ENCODE assay signal across 28 cellular contexts in the genomic region with DNA sequence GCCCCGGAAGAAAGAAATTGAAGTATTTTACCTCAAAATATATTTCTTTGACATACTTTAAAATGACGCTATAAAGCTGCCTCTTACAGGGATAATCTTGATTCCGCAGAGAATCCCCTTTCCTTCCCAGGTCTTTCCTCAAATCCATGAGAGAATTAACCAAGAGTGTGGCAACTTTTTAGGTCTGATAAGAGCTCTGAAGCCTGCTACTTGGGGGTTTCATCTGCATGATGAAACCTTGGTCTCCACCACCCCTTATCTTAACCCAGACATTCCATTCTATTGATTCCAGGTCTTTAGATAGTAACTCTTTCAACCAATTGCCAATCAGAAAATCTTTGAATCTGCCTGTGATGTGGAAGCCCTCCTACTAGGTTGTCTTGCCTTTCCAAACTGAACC.
"Had no signal": no experiment of that assay in that cellular context is flagged by ENCODE, and none has a peak within 500 bp of the region (broad histone marks: within the 10 kb centered on the region; RNA-seq: fewer than 3 reads in every experiment).

No MANE protein-coding gene starts in this region.

- H3K36me3 ChIP-seq: brain microvascular endothelial cell had no signal

- H3K27me3 Mint-ChIP-seq: activated naive CD4-positive, alpha-beta T cell treated with anti-CD3 and anti-CD28 coated beads, Interleukin-2, amount 10 ng/mL, durations not matched to agents 7 days and 5 days had no signal

- DNase-seq: activated CD4-positive, alpha-beta memory T cell treated with anti-CD3 and anti-CD28 coated beads for 36 hours; activated CD4-positive, alpha-beta T cell treated with anti-CD3 and anti-CD28 coated beads for 36 hours; activated CD4-positive, alpha-beta T cell treated with anti-CD3 and anti-CD28 coated beads, Interleukin-2, amount 10 ng/mL, durations not matched to agents 24 days and 14 days; activated CD4-positive, CD25-positive, alpha-beta regulatory T cell; activated CD4-positive, CD25-positive, alpha-beta regulatory T cell treated with anti-CD3 and anti-CD28 coated beads, Interleukin-2, amount 50 U/mL, for 72 hours; activated CD8-positive, alpha-beta memory T cell treated with anti-CD3 and anti-CD28 coated beads, Interleukin-2, amount 10 ng/mL, durations not matched to agents 7 days and 5 days; activated CD8-positive, alpha-beta memory T cell treated with anti-CD3 and anti-CD28 coated beads, Interleukin-2, amount 50 U/mL, for 4 hours; activated CD8-positive, alpha-beta T cell treated with anti-CD3 and anti-CD28 coated beads, Interleukin-2, amount 10 ng/mL, durations not matched to agents 7 days and 5 days; activated effector memory CD4-positive, alpha-beta T cell treated with anti-CD3 and anti-CD28 coated beads, Interleukin-2, amount 50 U/mL, for 16 hours; activated naive CD4-positive, alpha-beta T cell treated with anti-CD3 and anti-CD28 coated beads, Interleukin-2, amount 10 ng/mL, durations not matched to agents 7 days and 5 days; activated naive CD8-positive, alpha-beta T cell treated with anti-CD3 and anti-CD28 coated beads, Interleukin-2, amount 10 ng/mL, durations not matched to agents 7 days and 5 days; activated T-cell treated with anti-CD3 and anti-CD28 coated beads, Interleukin-2, amount 50 U/mL, for 1 hour; activated T-cell treated with anti-CD3 and anti-CD28 coated beads, Interleukin-2, amount 50 U/mL, for 48 hours; amniotic stem cell; anterior cingulate cortex; brain microvascular endothelial cell; dorsolateral prefrontal cortex; effector memory CD4-positive, alpha-beta T cell; endodermal cell; foreskin fibroblast; head of caudate nucleus; T-helper 2 cell had no signal

- H3K4me3 Mint-ChIP-seq: activated CD4-positive, alpha-beta memory T cell treated with anti-CD3 and anti-CD28 coated beads for 36 hours; activated CD4-positive, alpha-beta T cell treated with anti-CD3 and anti-CD28 coated beads for 36 hours; activated CD4-positive, alpha-beta T cell treated with anti-CD3 and anti-CD28 coated beads, Interleukin-2, amount 10 ng/mL, durations not matched to agents 24 days and 14 days; activated CD8-positive, alpha-beta memory T cell treated with anti-CD3 and anti-CD28 coated beads, Interleukin-2, amount 10 ng/mL, durations not matched to agents 7 days and 5 days; activated CD8-positive, alpha-beta T cell treated with anti-CD3 and anti-CD28 coated beads, Interleukin-2, amount 10 ng/mL, durations not matched to agents 7 days and 5 days; activated naive CD4-positive, alpha-beta T cell treated with anti-CD3 and anti-CD28 coated beads, Interleukin-2, amount 10 ng/mL, durations not matched to agents 7 days and 5 days; activated naive CD8-positive, alpha-beta T cell treated with anti-CD3 and anti-CD28 coated beads, Interleukin-2, amount 10 ng/mL, durations not matched to agents 7 days and 5 days; activated T-helper 1 cell treated with anti-CD3 and anti-CD28 coated beads, Interleukin-12 subunit alpha, Interleukin-12 subunit beta, Interleukin-2, Interleukin-4 antibody, amounts not matched to agents 30 ng/mL and 10 ng/mL and 1 ng/mL, durations not matched to agents 14 hours and 24 hours and 36 hours; central memory CD8-positive, alpha-beta T cell; dendritic cell treated with granulocyte-macrophage colony-stimulating factor and Interleukin-4, amounts not matched to agents 40 ng/mL and 50 ng/mL, for 4 days; endodermal cell had no signal

- H3K36me3 Mint-ChIP-seq: activated CD4-positive, alpha-beta memory T cell treated with anti-CD3 and anti-CD28 coated beads for 36 hours; activated CD8-positive, alpha-beta memory T cell treated with anti-CD3 and anti-CD28 coated beads, Interleukin-2, amount 10 ng/mL, durations not matched to agents 7 days and 5 days; activated naive CD4-positive, alpha-beta T cell treated with anti-CD3 and anti-CD28 coated beads, Interleukin-2, amount 10 ng/mL, durations not matched to agents 7 days and 5 days; activated naive CD4-positive, alpha-beta T cell treated with anti-CD3 and anti-CD28 coated beads, Interleukin-2, amount 50 U/mL, for 72 hours had no signal

- H3K27me3 ChIP-seq: brain microvascular endothelial cell had no signal

- H3K4me1 Mint-ChIP-seq: activated CD4-positive, alpha-beta T cell treated with anti-CD3 and anti-CD28 coated beads for 36 hours; activated CD4-positive, alpha-beta T cell treated with anti-CD3 and anti-CD28 coated beads, Interleukin-2, amount 10 ng/mL, durations not matched to agents 24 days and 14 days; activated CD8-positive, alpha-beta memory T cell treated with anti-CD3 and anti-CD28 coated beads, Interleukin-2, amount 10 ng/mL, durations not matched to agents 7 days and 5 days; activated naive CD4-positive, alpha-beta T cell treated with anti-CD3 and anti-CD28 coated beads, Interleukin-2, amount 10 ng/mL, durations not matched to agents 7 days and 5 days; central memory CD8-positive, alpha-beta T cell had no signal

- H3K27ac ChIP-seq: brain microvascular endothelial cell, coronary artery, dorsolateral prefrontal cortex had no signal

- H3K9me3 Mint-ChIP-seq: activated CD4-positive, alpha-beta memory T cell treated with anti-CD3 and anti-CD28 coated beads for 36 hours; activated CD4-positive, alpha-beta T cell treated with anti-CD3 and anti-CD28 coated beads, Interleukin-2, amount 10 ng/mL, durations not matched to agents 24 days and 14 days; activated naive CD4-positive, alpha-beta T cell treated with anti-CD3 and anti-CD28 coated beads, Interleukin-2, amount 10 ng/mL, durations not matched to agents 7 days and 5 days; activated naive CD4-positive, alpha-beta T cell treated with anti-CD3 and anti-CD28 coated beads, Interleukin-2, amount 50 U/mL, for 72 hours; activated T-helper 1 cell treated with anti-CD3 and anti-CD28 coated beads, Interleukin-12 subunit alpha, Interleukin-12 subunit beta, Interleukin-2, Interleukin-4 antibody, amounts not matched to agents 30 ng/mL and 10 ng/mL and 1 ng/mL, durations not matched to agents 14 hours and 24 hours and 36 hours; activated T-helper 2 cell treated with anti-CD3 and anti-CD28 coated beads, Interferon-gamma antibody, Interleukin-2, Interleukin-4, amounts not matched to agents 10 μg/mL and 5 μg/mL and 100 μg/mL, durations not matched to agents 14 hours and 24 hours and 36 hours; central memory CD8-positive, alpha-beta T cell; dendritic cell treated with granulocyte-macrophage colony-stimulating factor and Interleukin-4, amounts not matched to agents 40 ng/mL and 50 ng/mL, for 4 days had no signal

- H3K4me3 ChIP-seq: coronary artery, dorsolateral prefrontal cortex had no signal

- H3K27ac Mint-ChIP-seq: activated CD4-positive, alpha-beta memory T cell treated with anti-CD3 and anti-CD28 coated beads for 36 hours; activated CD4-positive, alpha-beta T cell treated with anti-CD3 and anti-CD28 coated beads for 36 hours; activated CD4-positive, alpha-beta T cell treated with anti-CD3 and anti-CD28 coated beads, Interleukin-2, amount 10 ng/mL, durations not matched to agents 24 days and 14 days; activated CD8-positive, alpha-beta memory T cell treated with anti-CD3 and anti-CD28 coated beads, Interleukin-2, amount 10 ng/mL, durations not matched to agents 7 days and 5 days; activated CD8-positive, alpha-beta T cell treated with anti-CD3 and anti-CD28 coated beads, Interleukin-2, amount 10 ng/mL, durations not matched to agents 7 days and 5 days; activated naive CD4-positive, alpha-beta T cell treated with anti-CD3 and anti-CD28 coated beads, Interleukin-2, amount 10 ng/mL, durations not matched to agents 7 days and 5 days; activated naive CD4-positive, alpha-beta T cell treated with anti-CD3 and anti-CD28 coated beads, Interleukin-2, amount 50 U/mL, for 72 hours; activated naive CD8-positive, alpha-beta T cell treated with anti-CD3 and anti-CD28 coated beads, Interleukin-2, amount 10 ng/mL, durations not matched to agents 7 days and 5 days; activated T-helper 1 cell treated with anti-CD3 and anti-CD28 coated beads, Interleukin-12 subunit alpha, Interleukin-12 subunit beta, Interleukin-2, Interleukin-4 antibody, amounts not matched to agents 30 ng/mL and 10 ng/mL and 1 ng/mL, durations not matched to agents 14 hours and 24 hours and 36 hours; activated T-helper 2 cell treated with anti-CD3 and anti-CD28 coated beads, Interferon-gamma antibody, Interleukin-2, Interleukin-4, amounts not matched to agents 10 μg/mL and 5 μg/mL and 100 μg/mL, durations not matched to agents 14 hours and 24 hours and 36 hours; dendritic cell treated with granulocyte-macrophage colony-stimulating factor and Interleukin-4, amounts not matched to agents 40 ng/mL and 50 ng/mL, for 4 days; endodermal cell had no signal
